In genomic region chr5:160434022-160434531, GRCh38 we compare ENCODE assay signal across 8 cellular contexts. TPM values are rescaled to one million over a fixed set of nuclear protein-coding genes. Genes with fewer than 3 reads are reported as not detected.
A peak's percentile ranks its signal among the peaks of the same experiment; 100 is the strongest.
DNase-seq lines count a peak whose midpoint lies in the region; ATAC-seq, FAIRE-seq and TF ChIP-seq lines count a peak whose summit lies in the region.

No MANE protein-coding gene starts in this region.

- H3K9me3 ChIP-seq in psoas muscle, result no peaks in the 10 kb centered on the region

- ATAC-seq in GM19468 (IDR thresholded peaks at IDR 0.05; ENCODE audit: extremely low read depth, unreplicated experiment) (peak; percentile 78), HG03457 (IDR thresholded peaks at IDR 0.05; ENCODE audit: unreplicated experiment) (peak; percentile 68), sciatic nerve (no peak), psoas muscle (no peak)

- intact Hi-C loops in sciatic nerve (cut with DNase I), result loop anchor here (10.0 kb wide), 1 partner anchor 71 kb away; no protein-coding TSS in a partner anchor
- intact Hi-C loops in psoas muscle (cut with DNase I), result no loop called here

- no peak overlapping the region for H3K4me3 ChIP-seq in psoas muscle

- H3K27ac ChIP-seq in VCaP (peak overlapping the region; percentile 8; the same call in 1 of the 2 replicates), psoas muscle (no peak overlapping the region)

- H3K4me1 ChIP-seq in psoas muscle, result peaks cover 4% of the 10 kb centered on the region

- 54 to 63% (median 55%) methylated on average over 9 of the region's 9 CpGs for WGBS in psoas muscle, 3 donors

- peak; percentile 55 for TF ChIP-seq POLR2A in GM12892 (IDR thresholded peaks at IDR 0.05; ENCODE audit: low read depth, low read length)

- TF ChIP-seq CTCF in VCaP (conservative IDR thresholded peaks at IDR 0.05) (no peak), psoas muscle (IDR thresholded peaks at IDR 0.05) (no peak)

- FAIRE-seq in GM12892 (lab: Jason Lieb, UNC) (peak; percentile 94), HTR-8/SVneo (lab: Jason Lieb, UNC) (no peak)

- H3K36me3 ChIP-seq in psoas muscle (ENCODE audit: insufficient read depth in 1 of 2, low read depth in 1 of 2), result no peaks in the 10 kb centered on the region

- DNase-seq in GM12892 (ENCODE audit: insufficient read length), result peak; percentile 45
- peak in 47 of 56 donors; percentile 3 to 88 (median 53) for DNase-seq in nucleus accumbens (lab: John Stamatoyannopoulos, UW)
- no peak for DNase-seq in HTR-8/SVneo (ENCODE audit: insufficient read length, low spot score)
- DNase-seq in sciatic nerve (ENCODE audit: low spot score), result no peak
- DNase-seq in psoas muscle, result no peak

- H3K27me3 ChIP-seq in psoas muscle (ENCODE audit: insufficient read depth in 3 of 3, low read length in 2 of 3), result peaks cover 0 to 2% (median 0%) of the 10 kb centered on the region in 3 donors

RNA-seq across cellular contexts. Expression of gene PTTG1, which starts 12.4 kb away (rescaled TPM):
- polyA plus RNA-seq in GM12892 (2012; ENCODE audit: missing spikeins), result 184 TPM
- total RNA-seq in sciatic nerve, result 3.0 TPM
- 1 to 10 TPM; 1.9 to 3.0 (median 2.4) TPM for total RNA-seq in psoas muscle
- 10 to 100 TPM in 2 of 3 donors, 1 to 10 TPM in 1; 9.9 to 26.7 (median 10.7) TPM for polyA plus RNA-seq in psoas muscle

RNA-seq across cellular contexts. Expression of gene SLU7, which starts 15.2 kb away (rescaled TPM):
- 53.8 TPM for polyA plus RNA-seq in GM12892 (2012; ENCODE audit: missing spikeins)
- total RNA-seq in sciatic nerve (60.7 TPM), psoas muscle (10 to 100 TPM; 40.1 to 71.4 (median 60.3) TPM)
- 10 to 100 TPM; 18.3 to 76.0 (median 30.2) TPM for polyA plus RNA-seq in psoas muscle

RNA-seq across cellular contexts. Expression of gene FAM200C, which starts 34.2 kb away (rescaled TPM):
- polyA plus RNA-seq in GM12892 (2012; ENCODE audit: missing spikeins), result 3.2 TPM
- 10.8 TPM for total RNA-seq in sciatic nerve
- 1 to 10 TPM in 3 of 4 donors, under 1 TPM in 1; 0.54 to 3.3 (median 1.2) TPM for total RNA-seq in psoas muscle
- polyA plus RNA-seq in psoas muscle, result 1 to 10 TPM; 1.3 to 8.5 (median 1.4) TPM

Comparison
In these comparisons a context has a peak if more than half of its experiments do, and no peak if none do; other contexts are left out.
1. DNase-seq: peak in GM12892 (single experiment) and nucleus accumbens (47 of 56); none in HTR-8/SVneo (single experiment), sciatic nerve (single experiment) and psoas muscle (0 of 2).
2. ATAC-seq: peak in GM19468 (single experiment) and HG03457 (single experiment); none in sciatic nerve (single experiment) and psoas muscle (0 of 4).